Comparison of ENCODE assay signal across 8 cellular contexts in genomic region chr1:220732621-220733020, GRCh38. TPM values are rescaled to one million over a fixed set of nuclear protein-coding genes. Genes with fewer than 3 reads are reported as not detected.
A peak's percentile ranks its signal among the peaks of the same experiment; 100 is the strongest.
DNase-seq lines count a peak whose midpoint lies in the region; ATAC-seq, FAIRE-seq and TF ChIP-seq lines count a peak whose summit lies in the region.

No MANE protein-coding gene starts in this region.

- H3K36me3 Mint-ChIP-seq in CD14-positive monocyte (peaks cover 0 to 2% of the 10 kb centered on the region in 2 donors), MCF 10A (ENCODE audit: insufficient read depth, unreplicated experiment) (no peaks in the 10 kb centered on the region)

- no TSS peak for BruUV-seq in MCF 10A (replicated peaks; lab: Mats Ljungman, UMichigan)

- H3K4me3 ChIP-seq in muscle layer of duodenum (ENCODE audit: low read depth in 1 of 2, low read length in 2 of 2) = peak overlapping the region; percentile 40 to 55
- no peak overlapping the region for H3K4me3 ChIP-seq in mucosa of descending colon

- H3K9me3 Mint-ChIP-seq in CD14-positive monocyte (peaks cover 0 to 2% (median 0%) of the 10 kb centered on the region in 7 donors), MCF 10A (ENCODE audit: unreplicated experiment) (no peaks in the 10 kb centered on the region)

- intact Hi-C loops in CD14-positive monocyte (cut with micrococcal nuclease) = loop anchor here in 1 of 2 donors (5.0 kb wide), 1 partner anchor 40 kb away; the partner anchor contains the start of gene C1orf115
- intact Hi-C loops in MCF 10A (cut with micrococcal nuclease) = loop anchor here (1.0 to 2.0 kb wide), 7 partner anchors 42 to 514 kb away; partner anchors contain the start of gene C1orf115
- intact Hi-C loops in mucosa of descending colon (cut with DNase I, micrococcal nuclease) = no loop called here

- POLR2A ChIA-PET in MCF 10A (lab: Yijun Ruan, JAX) = interaction anchor here (0.8 to 2.7 kb wide), 12 partner anchors 9 to 543 kb away, joined by 3 to 29 read pairs (median 5); partner anchors contain the start of genes MTARC2 and RAB3GAP2

- H3K4me1 Mint-ChIP-seq in CD14-positive monocyte (peaks cover 31% of the 10 kb centered on the region), MCF 10A (ENCODE audit: insufficient read depth, unreplicated experiment) (peaks cover 32% of the 10 kb centered on the region)

- H3K27me3 ChIP-seq in muscle layer of duodenum (ENCODE audit: low read depth, low read length) = no peaks in the 10 kb centered on the region

- H3K9me3 ChIP-seq in muscle layer of duodenum (ENCODE audit: control insufficient read depth in 1 of 2, low read length in 2 of 2) (no peaks in the 10 kb centered on the region), mucosa of descending colon (no peaks in the 10 kb centered on the region)

- H3K27ac Mint-ChIP-seq in CD14-positive monocyte (peak overlapping the region in 6 of 7 donors; percentile 32 to 90 (median 78)), MCF 10A (ENCODE audit: low read depth, unreplicated experiment) (peak overlapping the region; percentile 44)

- H3K4me1 ChIP-seq in muscle layer of duodenum (ENCODE audit: control insufficient read depth in 1 of 2, insufficient read depth in 2 of 2, low read length in 2 of 2) = peaks cover 0 to 6% of the 10 kb centered on the region in 2 donors
- peaks cover 11% of the 10 kb centered on the region for H3K4me1 ChIP-seq in mucosa of descending colon (ENCODE audit: low read depth)

- ATAC-seq in HG02759 (IDR thresholded peaks at IDR 0.05; ENCODE audit: unreplicated experiment) = peak; percentile 29
- ATAC-seq in mucosa of descending colon = no peak

- no peak for FAIRE-seq in urothelium cell line (lab: Jason Lieb, UNC)

- H3K27ac ChIP-seq in muscle layer of duodenum (ENCODE audit: low read length) = peak overlapping the region; percentile 70

- no peaks in the 10 kb centered on the region for H3K36me3 ChIP-seq in muscle layer of duodenum (ENCODE audit: control insufficient read depth in 1 of 2, insufficient read depth in 2 of 2, low read length in 2 of 2)
- H3K36me3 ChIP-seq in mucosa of descending colon (ENCODE audit: low read depth) = no peaks in the 10 kb centered on the region

- CTCF ChIA-PET in MCF 10A (lab: Yijun Ruan, JAX) = interaction anchor here (0.6 to 4.2 kb wide), 44 partner anchors 9 to 794 kb away, joined by 3 to 124 read pairs (median 8); partner anchors contain the start of gene MTARC2

- H3K4me3 Mint-ChIP-seq in CD14-positive monocyte (peak overlapping the region; percentile 17 to 65), MCF 10A (ENCODE audit: unreplicated experiment) (no peak overlapping the region)

- DNase-seq in CD14-positive monocyte (ENCODE audit: low spot score) (no peak), MCF 10A (ENCODE audit: unreplicated experiment) (no peak), UCSD-AML1 (lab: John Stamatoyannopoulos, UW; ENCODE audit: unreplicated experiment) (no peak), mucosa of descending colon (no peak), NCI-H446 treated with DMSO at 0.1 percent for 48 hours (lab: John Stamatoyannopoulos, UW) (no peak), urothelium cell line (ENCODE audit: low spot score) (no peak)

- H3K27me3 Mint-ChIP-seq in CD14-positive monocyte (ENCODE audit: low read depth in 3 of 3) (peaks cover 0 to 8% (median 0%) of the 10 kb centered on the region in 3 donors), MCF 10A (ENCODE audit: insufficient read depth, unreplicated experiment) (no peaks in the 10 kb centered on the region)

- TF ChIP-seq CTCF in CD14-positive monocyte (IDR thresholded peaks at IDR 0.05) (no peak), MCF 10A (IDR thresholded peaks at IDR 0.05; ENCODE audit: unreplicated experiment) (no peak), mucosa of descending colon (IDR thresholded peaks at IDR 0.05) (no peak)

RNA-seq across cellular contexts. Expression of gene MTARC2, which starts 15.5 kb away (rescaled TPM):
- polyA plus RNA-seq in CD14-positive monocyte = under 1 TPM; 0.29 to 0.56 TPM
- 3.6 and 5.2 TPM in 2 replicates for total RNA-seq in MCF 10A (2022)
- total RNA-seq in mucosa of descending colon = 10 to 100 TPM; 26.7 to 41.8 (median 35.6) TPM

RNA-seq across cellular contexts. Expression of gene C1orf115, which starts 42.5 kb away (rescaled TPM):
- polyA plus RNA-seq in CD14-positive monocyte = 1 to 10 TPM; 1.9 to 3.1 TPM
- total RNA-seq in MCF 10A (2022) (1.6 TPM in 2 replicates), mucosa of descending colon (100 to 1,000 TPM in 1 of 3 donors, 10 to 100 TPM in 2; 53.2 to 108 (median 85.2) TPM)

RNA-seq across cellular contexts. Expression of gene MTARC1, which starts 54.1 kb away (rescaled TPM):
- polyA plus RNA-seq in CD14-positive monocyte = 10 to 100 TPM; 70.9 to 80.6 TPM
- total RNA-seq in MCF 10A (2022) (0.96 and 1.5 TPM in 2 replicates), mucosa of descending colon (10 to 100 TPM; 22.7 to 47.2 (median 34.7) TPM)

Comparison
In these comparisons a context has a peak if more than half of its experiments do, and no peak if none do; other contexts are left out.
1. RNA of gene C1orf115, which starts 42.5 kb away (total RNA-seq): 53.2 to 108 TPM in mucosa of descending colon; 1.6 TPM in MCF 10A; every median in the first group is over 10 times any median in the second.